In genomic region chr22:32333141-32333768, GRCh38 we compare ENCODE assay signal across 16 cellular contexts. TPM values are rescaled to one million over a fixed set of nuclear protein-coding genes. Genes with fewer than 3 reads are reported as not detected.
"Had no signal": no experiment of that assay in that cellular context is flagged by ENCODE, and none has a peak within 500 bp of the region (broad histone marks: within the 10 kb centered on the region; RNA-seq: fewer than 3 reads in every experiment).

No MANE protein-coding gene starts in this region.

- H3K27ac ChIP-seq: body of pancreas, foreskin keratinocyte, pancreas, SJSA1, tibial nerve had no signal

- H3K9me3 Mint-ChIP-seq: activated naive CD8-positive, alpha-beta T cell treated with anti-CD3 and anti-CD28 coated beads for 36 hours; central memory CD8-positive, alpha-beta T cell; stimulated activated memory B cell treated with anti-CD40 and anti-IgM and Interleukin-4, amounts not matched to agents 10 μg/mL and 1 μg/mL and 100 μg/mL, for 72 hours had no signal

- H3K36me3 ChIP-seq: pancreas, SJSA1, tibial nerve had no signal

- H3K4me3 ChIP-seq: body of pancreas, pancreas, SJSA1, tibial nerve had no signal

- H3K27me3 ChIP-seq: body of pancreas, pancreas, SJSA1, tibial nerve had no signal

- FAIRE-seq: pancreas had no signal

- H3K4me3 Mint-ChIP-seq: activated naive CD8-positive, alpha-beta T cell treated with anti-CD3 and anti-CD28 coated beads for 36 hours; central memory CD8-positive, alpha-beta T cell; stimulated activated memory B cell treated with anti-CD40 and anti-IgM and Interleukin-4, amounts not matched to agents 10 μg/mL and 1 μg/mL and 100 μg/mL, for 72 hours had no signal

- H3K27ac Mint-ChIP-seq: activated naive CD8-positive, alpha-beta T cell treated with anti-CD3 and anti-CD28 coated beads for 36 hours; stimulated activated memory B cell treated with anti-CD40 and anti-IgM and Interleukin-4, amounts not matched to agents 10 μg/mL and 1 μg/mL and 100 μg/mL, for 72 hours had no signal

- H3K9me3 ChIP-seq: body of pancreas, pancreas, SJSA1 had no signal

- DNase-seq: activated naive CD8-positive, alpha-beta T cell treated with anti-CD3 and anti-CD28 coated beads for 36 hours; amygdala; effector memory CD4-positive, alpha-beta T cell; foreskin keratinocyte; glutamatergic neuron; kidney glomerular epithelial cell; stimulated activated CD4-positive, alpha-beta T cell treated with anti-CD3 and anti-CD28 coated beads, Interleukin-2, amount 100 ng/mL, for 48 hours; substantia nigra had no signal

- H3K36me3 Mint-ChIP-seq: activated naive CD8-positive, alpha-beta T cell treated with anti-CD3 and anti-CD28 coated beads for 36 hours; stimulated activated memory B cell treated with anti-CD40 and anti-IgM and Interleukin-4, amounts not matched to agents 10 μg/mL and 1 μg/mL and 100 μg/mL, for 72 hours had no signal

- ATAC-seq: body of pancreas; foreskin keratinocyte; pancreas; stimulated activated memory B cell treated with anti-CD40 and anti-IgM and Interleukin-4, amounts not matched to agents 10 μg/mL and 1 μg/mL and 100 μg/mL, for 72 hours had no signal

- H3K4me1 ChIP-seq: body of pancreas, foreskin keratinocyte, pancreas, SJSA1 had no signal

- H3K4me1 Mint-ChIP-seq: activated naive CD8-positive, alpha-beta T cell treated with anti-CD3 and anti-CD28 coated beads for 36 hours; central memory CD8-positive, alpha-beta T cell; stimulated activated memory B cell treated with anti-CD40 and anti-IgM and Interleukin-4, amounts not matched to agents 10 μg/mL and 1 μg/mL and 100 μg/mL, for 72 hours had no signal

RNA-seq across cellular contexts. Expression of gene RFPL3, which starts 24.4 kb away (rescaled TPM):
- total RNA-seq: activated naive CD8-positive, alpha-beta T cell treated with anti-CD3 and anti-CD28 coated beads for 36 hours; body of pancreas; foreskin keratinocyte; lower leg skin; pancreas; SJSA1; tibial nerve had no signal
- polyA plus RNA-seq: foreskin keratinocyte, neural cell had no signal
